Comparison of ENCODE assay signal across 9 cellular contexts in the genomic region with DNA sequence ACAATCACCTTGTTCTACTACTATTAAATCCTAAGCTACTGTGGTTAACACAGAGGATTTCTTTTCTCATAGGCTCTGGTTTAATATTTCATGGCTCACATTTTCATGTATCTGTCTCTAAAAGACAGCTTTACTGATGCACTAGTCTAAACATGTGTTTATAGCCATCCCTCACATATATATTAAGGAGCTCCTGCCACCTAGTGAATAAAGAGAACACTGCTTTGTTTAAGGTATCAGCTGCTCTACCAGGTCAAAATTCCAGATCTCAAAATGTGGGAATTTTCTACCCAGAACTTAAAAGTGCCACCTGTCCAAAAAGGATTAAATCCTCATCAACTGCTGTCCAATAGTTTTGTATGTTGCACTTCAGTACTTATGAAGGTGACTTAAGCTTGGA.
DNase-seq lines count a peak whose midpoint lies in the region; ATAC-seq and TF ChIP-seq lines count a peak whose summit lies in the region.
"Had no signal": no experiment of that assay in that cellular context is flagged by ENCODE, and none has a peak within 500 bp of the region (broad histone marks: within the 10 kb centered on the region; RNA-seq: fewer than 3 reads in every experiment).

No MANE protein-coding gene starts in this region.

- H3K4me3 ChIP-seq in uterus (no peak overlapping the region), tibial nerve (no peak overlapping the region)
- H3K4me3 ChIP-seq: adrenal gland had no signal

- no peak for TF ChIP-seq CTCF in uterus (IDR thresholded peaks at IDR 0.05)
- no peak for TF ChIP-seq CTCF in tibial nerve (IDR thresholded peaks at IDR 0.05)

- DNase-seq in DMS53 treated with DMSO at 0.1 percent for 48 hours (lab: John Stamatoyannopoulos, UW; ENCODE audit: unreplicated experiment), result peak; percentile 40
- DNase-seq in HT1080 (ENCODE audit: low read depth), result peak; percentile 18
- peak; percentile 71 for DNase-seq in RKO (ENCODE audit: low spot score)
- peak; percentile 48 for DNase-seq in kidney tubule cell (ENCODE audit: low spot score)
- no peak for DNase-seq in activated CD4-positive, alpha-beta T cell treated with anti-CD3 and anti-CD28 coated beads for 48 hours
- DNase-seq in uterus, result no peak
- no peak for DNase-seq in tibial nerve (ENCODE audit: low spot score in 2 of 2)
- DNase-seq: adrenal gland had no signal

- H3K4me1 ChIP-seq in uterus (no peaks in the 10 kb centered on the region), tibial nerve (no peaks in the 10 kb centered on the region)
- H3K4me1 ChIP-seq: adrenal gland had no signal

- TF ChIP-seq EP300 in tibial nerve (IDR thresholded peaks at IDR 0.05), result no peak

- no peaks in the 10 kb centered on the region for H3K27me3 ChIP-seq in uterus
- H3K27me3 ChIP-seq in tibial nerve, result no peaks in the 10 kb centered on the region

- no peak for TF ChIP-seq POLR2A in uterus (IDR thresholded peaks at IDR 0.05)
- TF ChIP-seq POLR2A in tibial nerve (IDR thresholded peaks at IDR 0.05), result no peak

- H3K36me3 ChIP-seq in uterus (no peaks in the 10 kb centered on the region), tibial nerve (no peaks in the 10 kb centered on the region)
- H3K36me3 ChIP-seq: adrenal gland had no signal

- H3K9me3 ChIP-seq in uterus, result no peaks in the 10 kb centered on the region
- H3K9me3 ChIP-seq in tibial nerve, result no peaks in the 10 kb centered on the region
- H3K9me3 ChIP-seq: adrenal gland had no signal

- intact Hi-C loops in uterus (cut with DNase I; ENCODE audit: low total_unique reads), result no loop called here

- no peak overlapping the region for H3K27ac ChIP-seq in uterus
- no peak overlapping the region for H3K27ac ChIP-seq in tibial nerve
- H3K27ac ChIP-seq: adrenal gland had no signal

- no peak for ATAC-seq in GM18868 (IDR thresholded peaks at IDR 0.05; ENCODE audit: unreplicated experiment)

Comparison
In these comparisons a context has a peak if more than half of its experiments do, and no peak if none do; other contexts are left out.
1. DNase-seq: peak in DMS53 treated with DMSO at 0.1 percent for 48 hours (single experiment), HT1080 (single experiment), RKO (single experiment) and kidney tubule cell (single experiment); none in activated CD4-positive, alpha-beta T cell treated with anti-CD3 and anti-CD28 coated beads for 48 hours (single experiment), uterus (0 of 2) and tibial nerve (0 of 2).